Comparison of ENCODE assay signal across 9 cellular contexts in genomic region chr9:110126986-110127864, GRCh38.
DNase-seq lines count a peak whose midpoint lies in the region; ATAC-seq and TF ChIP-seq lines count a peak whose summit lies in the region.
"Had no signal": no experiment of that assay in that cellular context is flagged by ENCODE, and none has a peak within 500 bp of the region (broad histone marks: within the 10 kb centered on the region; RNA-seq: fewer than 3 reads in every experiment).

No MANE protein-coding gene starts in this region.

- H3K4me1 ChIP-seq in adipocyte (ENCODE audit: control insufficient read depth, insufficient read depth, low read length) (peaks cover 86% of the 10 kb centered on the region), hepatocyte (ENCODE audit: insufficient read depth) (peaks cover 69% of the 10 kb centered on the region), sigmoid colon (peaks cover 0 to 91% (median 80%) of the 10 kb centered on the region in 4 donors)

- no peak for ATAC-seq in HG02588 (IDR thresholded peaks at IDR 0.05; ENCODE audit: unreplicated experiment)

- H3K27ac ChIP-seq in hepatocyte (peak overlapping the region; percentile 95), sigmoid colon (peak overlapping the region; percentile 87 to 91 (median 90))

- H2AFZ ChIP-seq in hepatocyte: no peak overlapping the region

- H3K79me2 ChIP-seq in hepatocyte: peaks cover 59% of the 10 kb centered on the region

- peak overlapping the region; percentile 22; the same call in 1 of the 2 replicates for H3K4me3 ChIP-seq in GM08714 (ENCODE audit: low read length)
- H3K4me3 ChIP-seq in adipocyte (ENCODE audit: low read length): peak overlapping the region; percentile 54
- H3K4me3 ChIP-seq in hepatocyte: no peak overlapping the region
- H3K4me3 ChIP-seq in sigmoid colon: peak overlapping the region; percentile 25 to 47 (median 38)

- no peaks in the 10 kb centered on the region for H3K9me3 ChIP-seq in adipocyte (ENCODE audit: control insufficient read depth, low read length)
- no peaks in the 10 kb centered on the region for H3K9me3 ChIP-seq in hepatocyte (ENCODE audit: low read depth)
- no peaks in the 10 kb centered on the region for H3K9me3 ChIP-seq in sigmoid colon

- H3K9ac ChIP-seq in adipocyte (ENCODE audit: low read length): peak overlapping the region; percentile 65

- peaks cover 9% of the 10 kb centered on the region for H3K36me3 ChIP-seq in adipocyte (ENCODE audit: control insufficient read depth, insufficient read depth, low read length, severe bottlenecking)
- no peaks in the 10 kb centered on the region for H3K36me3 ChIP-seq in hepatocyte (replicated peaks; ENCODE audit: insufficient read depth, low read depth)
- no peaks in the 10 kb centered on the region for H3K36me3 ChIP-seq in sigmoid colon

- no peaks in the 10 kb centered on the region for H3K9me2 ChIP-seq in hepatocyte (replicated peaks; ENCODE audit: insufficient read depth)

- H3K27me3 ChIP-seq in adipocyte (replicated peaks; ENCODE audit: control insufficient read depth, insufficient read depth, low read length) (no peaks in the 10 kb centered on the region), hepatocyte (no peaks in the 10 kb centered on the region), sigmoid colon (no peaks in the 10 kb centered on the region)

- intact Hi-C loops in sigmoid colon (cut with DNase I): loop anchor here (5.0 kb wide), 3 partner anchors 80 to 380 kb away; partner anchors contain the start of gene TXN

- TF ChIP-seq EP300 in sigmoid colon (IDR thresholded peaks at IDR 0.05): no peak

- no peaks in the 10 kb centered on the region for H4K20me1 ChIP-seq in hepatocyte (ENCODE audit: insufficient read depth, poor library complexity, severe bottlenecking)

- no peak for DNase-seq in adipocyte (ENCODE audit: low read depth)
- peak; percentile 79 for DNase-seq in hepatocyte (ENCODE audit: low spot score)
- DNase-seq in sigmoid colon: peak; percentile 92
- no peak for DNase-seq in NCI-H82 (lab: John Stamatoyannopoulos, UW)
- no peak for DNase-seq in HPDE6-E6E7 (ENCODE audit: extremely low spot score)
- no peak for DNase-seq in NCI-H1105 treated with DMSO at 0.1 percent for 48 hours (lab: John Stamatoyannopoulos, UW)
- DNase-seq: NCI-H146 had no signal

- peak; percentile 29 to 41 for TF ChIP-seq POLR2A in sigmoid colon (IDR thresholded peaks at IDR 0.05)

- WGBS in hepatocyte (ENCODE audit: low lambda C conversion rate, missing lambda C conversion rate): 46% methylated on average over 23 of the region's 23 CpGs
- WGBS in sigmoid colon, 2 donors: 49 to 75% methylated on average over 23 of the region's 23 CpGs

- H3K4me2 ChIP-seq in hepatocyte: peak overlapping the region; percentile 71

- no peak for TF ChIP-seq CTCF in hepatocyte (IDR thresholded peaks at IDR 0.05; ENCODE audit: poor library complexity)
- TF ChIP-seq CTCF in sigmoid colon (IDR thresholded peaks at IDR 0.05): no peak

Comparison
In these comparisons a context has a peak if more than half of its experiments do, and no peak if none do; other contexts are left out.
1. DNase-seq: peak in hepatocyte (single experiment) and sigmoid colon (single experiment); none in adipocyte (single experiment), NCI-H82 (single experiment), HPDE6-E6E7 (single experiment) and NCI-H1105 treated with DMSO at 0.1 percent for 48 hours (single experiment).